Comparison of ENCODE assay signal across 8 cellular contexts in the genomic region with DNA sequence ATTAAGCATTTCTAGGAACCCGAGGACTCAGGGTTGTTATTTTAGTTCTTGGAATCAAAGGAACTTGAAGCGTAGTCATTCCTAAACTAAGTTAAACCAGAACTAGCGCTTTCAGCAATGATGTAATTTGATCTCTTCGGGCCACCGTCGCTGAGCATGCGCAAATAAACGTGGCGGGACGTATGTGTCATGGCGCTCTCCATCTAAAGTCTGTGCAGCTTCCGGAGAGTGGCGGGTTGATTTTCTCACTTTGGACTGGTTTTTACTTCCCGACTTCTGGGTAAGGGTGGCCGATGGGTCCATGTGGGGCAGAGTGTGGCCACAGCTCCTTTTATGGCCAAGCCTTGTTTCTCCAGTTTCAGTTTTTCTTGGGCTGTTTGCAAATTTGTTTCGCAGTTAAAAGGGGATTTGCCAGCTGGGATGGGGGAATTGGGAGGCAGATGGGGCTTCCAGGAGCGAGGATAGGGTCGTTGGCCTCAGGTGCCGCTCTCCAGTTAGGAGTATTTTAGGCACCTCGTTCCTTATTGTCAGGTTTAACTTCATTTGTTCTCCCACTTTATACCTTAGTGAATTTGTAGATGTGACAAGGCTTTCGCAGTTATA. TPM values are rescaled to one million over a fixed set of nuclear protein-coding genes. Genes with fewer than 3 reads are reported as not detected.
DNase-seq lines count a peak whose midpoint lies in the region; ATAC-seq and TF ChIP-seq lines count a peak whose summit lies in the region.

Gene CDKAL1 (plus strand): TSS at position 163 of the 603 bp plus-strand sequence. CDS start 11,894 bp downstream, outside the sequence.

- H3K27me3 ChIP-seq in adipocyte (replicated peaks; ENCODE audit: control insufficient read depth, insufficient read depth, low read length) (no peaks in the 10 kb centered on the region), heart right ventricle (no peaks in the 10 kb centered on the region), upper lobe of left lung (no peaks in the 10 kb centered on the region)

- DNase-seq in NCI-H1436 (lab: John Stamatoyannopoulos, UW) (peak; percentile 83), T follicular helper cell (ENCODE audit: low read depth) (peak; percentile 86), adipocyte (ENCODE audit: low read depth) (peak; percentile 95), heart right ventricle (peak; percentile 87 to 94), posterior cingulate gyrus (peak; percentile 83 to 98 (median 91)), upper lobe of left lung (peak in 1 of 2 donors; percentile 89)

- TF ChIP-seq EP300 in upper lobe of left lung (IDR thresholded peaks at IDR 0.05), result no peak

- H3K27ac ChIP-seq in heart right ventricle (peak within 1 kb of the TSS in 9 of 10 donors; percentile 72 to 93 (median 84)), upper lobe of left lung (peak within 1 kb of the TSS; percentile 75 to 85 (median 82))

- H3K9ac ChIP-seq in adipocyte (ENCODE audit: low read length), result peak within 1 kb of the TSS; percentile 87

- ATAC-seq in HG02798 (IDR thresholded peaks at IDR 0.05; ENCODE audit: poor library complexity, unreplicated experiment), result peak; percentile 93
- ATAC-seq in heart right ventricle, result peak; percentile 88 to 96 (median 94)
- peak; percentile 91 to 97 for ATAC-seq in upper lobe of left lung (ENCODE audit: low FRiP score in 2 of 2)

- WGBS in heart right ventricle, 2 donors, result 0 to 1% methylated on average over 21 of the region's 21 CpGs
- WGBS in upper lobe of left lung, 2 donors, result 0% methylated on average over 21 of the region's 21 CpGs

- no peaks in the 10 kb centered on the region for H3K36me3 ChIP-seq in adipocyte (ENCODE audit: control insufficient read depth, insufficient read depth, low read length, severe bottlenecking)
- peaks cover 0 to 22% (median 0%) of the 10 kb centered on the region in 9 donors for H3K36me3 ChIP-seq in heart right ventricle
- H3K36me3 ChIP-seq in upper lobe of left lung, result peaks cover 0 to 5% (median 2%) of the 10 kb centered on the region in 4 donors

- intact Hi-C loops in heart right ventricle (cut with DNase I) (loop anchor here in 5 of 10 donors (5.0 kb wide), 2 partner anchors 132 to 442 kb away; partner anchors contain the start of gene E2F3 (in 4 of the 5)), posterior cingulate gyrus (cut with DNase I) (no loop called here)

- H3K4me1 ChIP-seq in adipocyte (ENCODE audit: control insufficient read depth, insufficient read depth, low read length), result peaks cover 11% of the 10 kb centered on the region
- peaks cover 0 to 19% (median 17%) of the 10 kb centered on the region in 9 donors for H3K4me1 ChIP-seq in heart right ventricle
- peaks cover 8 to 19% (median 10%) of the 10 kb centered on the region in 4 donors for H3K4me1 ChIP-seq in upper lobe of left lung

- TF ChIP-seq POLR2A in upper lobe of left lung (IDR thresholded peaks at IDR 0.05), result peak in 3 of 4 donors; percentile 43 to 65 (median 54)

- H3K4me3 ChIP-seq in GM12875 (ENCODE audit: low read depth, low read length) (peak within 1 kb of the TSS; percentile 68), adipocyte (ENCODE audit: low read length) (peak within 1 kb of the TSS; percentile 88), heart right ventricle (peak within 1 kb of the TSS; percentile 68 to 100 (median 88)), upper lobe of left lung (peak within 1 kb of the TSS; percentile 53 to 81 (median 63))

- TF ChIP-seq CTCF in GM12875 (IDR thresholded peaks at IDR 0.05; ENCODE audit: borderline replicate concordance, insufficient read depth, low read depth, low read length), result no peak
- TF ChIP-seq CTCF in heart right ventricle (IDR thresholded peaks at IDR 0.05), result no peak
- no peak for TF ChIP-seq CTCF in upper lobe of left lung (IDR thresholded peaks at IDR 0.05)

- H3K9me3 ChIP-seq in adipocyte (ENCODE audit: control insufficient read depth, low read length) (no peaks in the 10 kb centered on the region), heart right ventricle (no peaks in the 10 kb centered on the region), upper lobe of left lung (no peaks in the 10 kb centered on the region)

RNA-seq across cellular contexts. Expression of gene CDKAL1, which starts in this region (rescaled TPM):
- total RNA-seq in heart right ventricle, result 10 to 100 TPM; 10.4 to 14.0 (median 11.1) TPM
- 1 to 10 TPM; 3.2 to 4.7 TPM for polyA plus RNA-seq in heart right ventricle
- total RNA-seq in upper lobe of left lung, result 10 to 100 TPM in 4 of 6 donors, 1 to 10 TPM in 2; 9.4 to 22.6 (median 13.8) TPM
